In genomic region chr2:224182498-224182897, GRCh38 we compare ENCODE assay signal across 23 cellular contexts.
"Had no signal": no experiment of that assay in that cellular context is flagged by ENCODE, and none has a peak within 500 bp of the region (broad histone marks: within the 10 kb centered on the region; RNA-seq: fewer than 3 reads in every experiment).

No MANE protein-coding gene starts in this region.

- ATAC-seq: effector memory CD8-positive, alpha-beta T cell; gastrocnemius medialis; heart right ventricle; left cardiac atrium; left lung; left ventricle myocardium superior; lower lobe of right lung; mucosa of descending colon had no signal

- H3K36me3 ChIP-seq: colonic mucosa, esophagus squamous epithelium, gastrocnemius medialis, heart right ventricle, left lung, lower lobe of right lung had no signal

- DNase-seq: colonic mucosa; cortex of kidney; effector CD8-positive, alpha-beta T cell; effector memory CD8-positive, alpha-beta T cell; endodermal cell; erythroblast; esophagus squamous epithelium; foreskin melanocyte; gastrocnemius medialis; glutamatergic neuron; head of caudate nucleus; heart right ventricle; hippocampal formation; left cardiac atrium; left lung; left ventricle myocardium superior; lower lobe of right lung; mesenchymal stem cell; mucosa of descending colon; naive B cell had no signal

- H3K4me3 ChIP-seq: colonic mucosa, esophagus squamous epithelium, gastrocnemius medialis, heart right ventricle, left lung, lower lobe of right lung, mucosa of descending colon had no signal

- H3K9me3 ChIP-seq: colonic mucosa, esophagus squamous epithelium, gastrocnemius medialis, left lung had no signal

- H3K27me3 ChIP-seq: colonic mucosa, esophagus squamous epithelium, gastrocnemius medialis, heart right ventricle, left lung had no signal

- H3K4me1 ChIP-seq: colonic mucosa, gastrocnemius medialis, left lung, lower lobe of right lung had no signal

- FAIRE-seq: endometrium, islet of Langerhans had no signal

- H3K27ac ChIP-seq: colonic mucosa, epithelial cell of prostate, esophagus squamous epithelium, gastrocnemius medialis, heart right ventricle, left lung, lower lobe of right lung had no signal
